In the genomic region with DNA sequence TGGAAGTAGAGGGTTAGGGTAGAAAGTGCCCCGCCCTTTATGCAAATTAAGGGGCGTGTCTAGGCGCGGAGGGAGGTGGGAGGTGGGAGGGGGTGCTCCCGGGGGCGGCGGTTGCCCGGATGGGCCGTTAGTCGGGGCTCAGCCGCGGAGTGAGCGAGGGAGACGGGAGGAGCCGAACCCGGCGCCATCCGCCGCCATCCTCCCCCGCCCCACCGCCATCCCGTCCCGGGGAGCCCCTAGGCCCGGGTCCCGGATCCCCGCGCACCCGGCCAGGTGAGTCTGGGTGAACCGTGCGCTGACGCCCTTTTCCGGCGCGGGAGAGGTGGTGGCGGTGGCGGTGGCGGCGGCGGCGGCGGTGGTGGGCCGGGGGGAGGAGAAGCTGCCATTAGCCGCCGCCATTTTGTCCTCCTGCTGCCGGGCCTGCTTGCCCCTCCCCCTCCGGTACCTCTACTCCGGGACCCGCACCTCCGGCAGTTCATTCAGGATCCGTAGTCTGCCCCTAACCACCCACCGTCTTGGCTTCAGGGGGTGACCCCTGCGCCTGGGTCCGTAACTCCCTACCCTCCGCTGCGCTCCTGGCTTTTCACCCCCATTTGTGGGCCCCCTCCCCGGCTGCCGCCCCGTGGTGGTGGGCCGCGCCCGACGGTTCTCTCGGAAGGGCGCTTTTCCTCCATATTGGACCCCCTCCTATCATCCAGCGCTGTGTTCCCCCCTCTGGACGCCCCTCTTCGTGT, we compare ENCODE assay signal across 8 cellular contexts. TPM values are rescaled to one million over a fixed set of nuclear protein-coding genes. Genes with fewer than 3 reads are reported as not detected.
A peak's percentile ranks its signal among the peaks of the same experiment; 100 is the strongest.
DNase-seq lines count a peak whose midpoint lies in the region; ATAC-seq and TF ChIP-seq lines count a peak whose summit lies in the region.

A gene (plus strand): TSS at position 130 of the 734 bp plus-strand sequence. CDS start 2,075 bp downstream, outside the sequence.

- no peaks in the 10 kb centered on the region for H3K27me3 Mint-ChIP-seq in activated CD4-positive, alpha-beta memory T cell treated with anti-CD3 and anti-CD28 coated beads, Interleukin-2, amount 10 ng/mL, durations not matched to agents 7 days and 5 days

- H3K9me3 ChIP-seq in BE2C (no peaks in the 10 kb centered on the region), muscle layer of duodenum (ENCODE audit: control insufficient read depth in 1 of 2, low read length in 2 of 2) (no peaks in the 10 kb centered on the region), stomach (no peaks in the 10 kb centered on the region)

- H3K4me3 Mint-ChIP-seq in activated CD4-positive, alpha-beta memory T cell treated with anti-CD3 and anti-CD28 coated beads, Interleukin-2, amount 10 ng/mL, durations not matched to agents 7 days and 5 days = peak within 1 kb of the TSS; percentile 81

- H3K36me3 ChIP-seq in BE2C = peaks cover 39% of the 10 kb centered on the region
- peaks cover 21 to 26% of the 10 kb centered on the region in 2 donors for H3K36me3 ChIP-seq in muscle layer of duodenum (ENCODE audit: control insufficient read depth in 1 of 2, insufficient read depth in 2 of 2, low read length in 2 of 2)
- peaks cover 25 to 34% (median 31%) of the 10 kb centered on the region in 4 donors for H3K36me3 ChIP-seq in stomach

- H3K9me3 Mint-ChIP-seq in activated CD4-positive, alpha-beta memory T cell treated with anti-CD3 and anti-CD28 coated beads, Interleukin-2, amount 10 ng/mL, durations not matched to agents 7 days and 5 days = no peaks in the 10 kb centered on the region

- intact Hi-C loops in stomach (cut with DNase I; ENCODE audit: low total_unique reads) = no loop called here

- peak; percentile 56 for ATAC-seq in GM19025 (IDR thresholded peaks at IDR 0.05; ENCODE audit: low read depth, unreplicated experiment)
- peak; percentile 48 for ATAC-seq in HG03159 (IDR thresholded peaks at IDR 0.05; ENCODE audit: unreplicated experiment)

- CTCF ChIA-PET in activated CD4-positive, alpha-beta memory T cell treated with anti-CD3 and anti-CD28 coated beads, Interleukin-2, amount 10 ng/mL, durations not matched to agents 7 days and 5 days (lab: Charles Lee) = interaction anchor here (0.7 to 3.7 kb wide), 6 partner anchors 22 to 150 kb away, joined by 3 to 9 read pairs (median 4); a partner anchor contains a TSS

- H3K4me1 ChIP-seq in BE2C = no peaks in the 10 kb centered on the region
- peaks cover 0 to 17% of the 10 kb centered on the region in 2 donors for H3K4me1 ChIP-seq in muscle layer of duodenum (ENCODE audit: control insufficient read depth in 1 of 2, insufficient read depth in 2 of 2, low read length in 2 of 2)
- peaks cover 16 to 28% (median 23%) of the 10 kb centered on the region in 4 donors for H3K4me1 ChIP-seq in stomach

- peak within 1 kb of the TSS; percentile 92 for H3K27ac ChIP-seq in muscle layer of duodenum (ENCODE audit: low read length)
- H3K27ac ChIP-seq in stomach = peak within 1 kb of the TSS; percentile 96 to 99 (median 98)

- 0 to 1% (median 0%) methylated on average over 29 to 56 of the region's 67 CpGs for WGBS in stomach, 5 donors

- H3K27me3 ChIP-seq in BE2C = no peaks in the 10 kb centered on the region
- no peaks in the 10 kb centered on the region for H3K27me3 ChIP-seq in muscle layer of duodenum (ENCODE audit: low read depth, low read length)
- H3K27me3 ChIP-seq in stomach = no peaks in the 10 kb centered on the region

- H3K27ac Mint-ChIP-seq in activated CD4-positive, alpha-beta memory T cell treated with anti-CD3 and anti-CD28 coated beads, Interleukin-2, amount 10 ng/mL, durations not matched to agents 7 days and 5 days = peak within 1 kb of the TSS; percentile 95

- TF ChIP-seq EP300 in stomach (IDR thresholded peaks at IDR 0.05) = no peak

- peaks cover 43% of the 10 kb centered on the region for H3K4me1 Mint-ChIP-seq in activated CD4-positive, alpha-beta memory T cell treated with anti-CD3 and anti-CD28 coated beads, Interleukin-2, amount 10 ng/mL, durations not matched to agents 7 days and 5 days

- TF ChIP-seq CTCF in BE2C (IDR thresholded peaks at IDR 0.05; ENCODE audit: low read depth, low read length) = no peak
- TF ChIP-seq CTCF in epithelial cell of esophagus (IDR thresholded peaks at IDR 0.05; ENCODE audit: insufficient read depth, low read depth, low read length, missing control alignments) = no peak
- no peak for TF ChIP-seq CTCF in stomach (IDR thresholded peaks at IDR 0.05)

- no peak for TF ChIP-seq POLR2A in stomach (IDR thresholded peaks at IDR 0.05)

- POLR2A ChIA-PET in activated CD4-positive, alpha-beta memory T cell treated with anti-CD3 and anti-CD28 coated beads, Interleukin-2, amount 10 ng/mL, durations not matched to agents 7 days and 5 days (lab: Charles Lee) = interaction anchor here (0.9 to 4.1 kb wide), 28 partner anchors 10 to 575 kb away, joined by 3 to 60 read pairs (median 4); a partner anchor contains a TSS

- H3K36me3 Mint-ChIP-seq in activated CD4-positive, alpha-beta memory T cell treated with anti-CD3 and anti-CD28 coated beads, Interleukin-2, amount 10 ng/mL, durations not matched to agents 7 days and 5 days (ENCODE audit: low read depth) = peaks cover 47% of the 10 kb centered on the region

- H3K4me3 ChIP-seq in BE2C (ENCODE audit: low read depth, low read length) = peak within 1 kb of the TSS; percentile 85
- H3K4me3 ChIP-seq in epithelial cell of esophagus (ENCODE audit: low read length) = peak within 1 kb of the TSS; percentile 82
- H3K4me3 ChIP-seq in muscle layer of duodenum (ENCODE audit: low read depth in 1 of 2, low read length in 2 of 2) = peak within 1 kb of the TSS; percentile 93
- peak within 1 kb of the TSS; percentile 70 to 95 (median 90) for H3K4me3 ChIP-seq in stomach

- peak; percentile 96 for DNase-seq in BE2C
- DNase-seq in NCI-H345 treated with DMSO at 0.1 percent for 48 hours (lab: John Stamatoyannopoulos, UW; ENCODE audit: unreplicated experiment) = peak; percentile 76
- DNase-seq in activated CD4-positive, alpha-beta memory T cell treated with anti-CD3 and anti-CD28 coated beads, Interleukin-2, amount 10 ng/mL, durations not matched to agents 7 days and 5 days = no peak
- DNase-seq in epithelial cell of esophagus (ENCODE audit: low read depth) = no peak
- DNase-seq in stomach = peak; percentile 97

RNA-seq across cellular contexts. Expression of the gene that starts here (rescaled TPM):
- 240 TPM for polyA plus RNA-seq in BE2C (2012; ENCODE audit: insufficient read depth, insufficient read length, low read depth)
- total RNA-seq in activated CD4-positive, alpha-beta memory T cell treated with anti-CD3 and anti-CD28 coated beads, Interleukin-2, amount 10 ng/mL, durations not matched to agents 7 days and 5 days = 100 to 1,000 TPM; 215 to 222 TPM
- 100 to 1,000 TPM in 3 of 5 donors, 10 to 100 TPM in 2; 49.4 to 125 (median 107) TPM for total RNA-seq in stomach
- polyA plus RNA-seq in stomach = 100 to 1,000 TPM in 1 of 3 donors, 10 to 100 TPM in 2; 56.4 to 109 (median 80.8) TPM

Comparison
In these comparisons a context has a peak if more than half of its experiments do, and no peak if none do; other contexts are left out.
1. DNase-seq: peak in BE2C (single experiment), NCI-H345 treated with DMSO at 0.1 percent for 48 hours (single experiment) and stomach (single experiment); none in activated CD4-positive, alpha-beta memory T cell treated with anti-CD3 and anti-CD28 coated beads, Interleukin-2, amount 10 ng/mL, durations not matched to agents 7 days and 5 days (single experiment) and epithelial cell of esophagus (single experiment).
2. Peak in every context shown above with its lines, with median percentiles within 50 percentile points of each other: H3K4me3 ChIP-seq.